19 cellular contexts compared by ENCODE assay signal in the genomic region with DNA sequence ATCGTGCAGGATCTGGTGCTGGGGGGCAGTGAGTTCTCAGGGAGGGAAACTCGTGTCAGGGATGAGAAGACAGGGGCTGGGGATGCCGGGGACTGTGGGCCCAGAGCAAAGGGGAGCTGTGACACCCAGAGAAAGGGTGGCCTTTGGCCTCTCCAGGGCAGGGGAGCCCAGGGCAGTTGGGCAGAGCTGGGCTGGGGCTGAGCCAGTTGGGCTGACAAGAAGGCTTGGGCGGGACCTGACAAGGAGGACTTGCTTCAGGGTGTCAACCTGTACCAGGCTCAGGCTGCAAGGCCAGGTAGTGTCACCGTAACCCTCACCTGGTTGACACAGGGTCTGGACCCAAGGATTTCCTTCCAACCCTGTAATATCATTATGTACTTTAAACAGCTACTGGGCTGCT. TPM values are rescaled to one million over a fixed set of nuclear protein-coding genes. Genes with fewer than 3 reads are reported as not detected.
A peak's percentile ranks its signal among the peaks of the same experiment; 100 is the strongest.
DNase-seq lines count a peak whose midpoint lies in the region; ATAC-seq, FAIRE-seq and TF ChIP-seq lines count a peak whose summit lies in the region.
"Had no signal": no experiment of that assay in that cellular context is flagged by ENCODE, and none has a peak within 500 bp of the region (broad histone marks: within the 10 kb centered on the region; RNA-seq: fewer than 3 reads in every experiment).

No MANE protein-coding gene starts in this region.

- peaks cover 21% of the 10 kb centered on the region for H3K4me1 Mint-ChIP-seq in astrocyte (ENCODE audit: low read depth, unreplicated experiment)

- H4K20me1 ChIP-seq in astrocyte (ENCODE audit: insufficient read depth, low read length) = no peaks in the 10 kb centered on the region

- TF ChIP-seq CTCF in C4-2B (conservative IDR thresholded peaks at IDR 0.05) (no peak), astrocyte (IDR thresholded peaks at IDR 0.05; ENCODE audit: insufficient read depth, low read depth, low read length) (no peak)

- peaks cover 2% of the 10 kb centered on the region for H3K36me3 ChIP-seq in astrocyte (ENCODE audit: insufficient read depth, low read length)
- H3K36me3 ChIP-seq: uterus had no signal

- ATAC-seq in right cardiac atrium (peak; percentile 2 to 7), sciatic nerve (peak; percentile 3), GM21529 (IDR thresholded peaks at IDR 0.05; ENCODE audit: unreplicated experiment) (no peak)
- ATAC-seq: foreskin keratinocyte had no signal

- H3K79me2 ChIP-seq in astrocyte (ENCODE audit: insufficient read depth, low read length) = no peaks in the 10 kb centered on the region

- peaks cover 2% of the 10 kb centered on the region for H3K27me3 Mint-ChIP-seq in astrocyte (ENCODE audit: low read depth, unreplicated experiment)
- H3K27me3 Mint-ChIP-seq: activated B cell treated with CpG ODN at 0.5 μM for 24 hours; natural killer cell treated with Interleukin-12 subunit alpha and Interleukin-12 subunit beta and Interleukin-15 and Interleukin-18, amount 100 ng/mL, for 72 hours had no signal

- DNase-seq in astrocyte (ENCODE audit: low read depth) (no peak), right cardiac atrium (no peak), sciatic nerve (ENCODE audit: low spot score) (no peak), SKM-1 (lab: John Stamatoyannopoulos, UW; ENCODE audit: unreplicated experiment) (no peak), superior temporal gyrus (ENCODE audit: extremely low spot score) (no peak), NCI-H2029 (lab: John Stamatoyannopoulos, UW) (no peak)
- DNase-seq: activated B cell treated with CpG ODN at 0.5 μM for 24 hours; activated CD8-positive, alpha-beta memory T cell treated with anti-CD3 and anti-CD28 coated beads, Interleukin-2, amount 50 U/mL, for 4 hours; DMS53; foreskin keratinocyte; NCI-H146; NCI-H82; stimulated activated CD4-positive, alpha-beta T cell treated with anti-CD3 and anti-CD28 coated beads, Interleukin-12 subunit alpha, Interleukin-12 subunit beta, amount 100 ng/mL, for 4 hours had no signal

- H3K9me3 ChIP-seq in astrocyte (ENCODE audit: insufficient read depth, low read depth, low read length) = no peaks in the 10 kb centered on the region
- no peaks in the 10 kb centered on the region for H3K9me3 ChIP-seq in right cardiac atrium (ENCODE audit: control insufficient read depth, low read length)
- H3K9me3 ChIP-seq: uterus had no signal

- peak overlapping the region; percentile 69 for H3K27ac Mint-ChIP-seq in astrocyte (ENCODE audit: unreplicated experiment)
- H3K27ac Mint-ChIP-seq: activated B cell treated with CpG ODN at 0.5 μM for 24 hours; natural killer cell treated with Interleukin-12 subunit alpha and Interleukin-12 subunit beta and Interleukin-15 and Interleukin-18, amount 100 ng/mL, for 72 hours had no signal

- no peak overlapping the region for H3K4me3 Mint-ChIP-seq in astrocyte (ENCODE audit: unreplicated experiment)
- H3K4me3 Mint-ChIP-seq: activated B cell treated with CpG ODN at 0.5 μM for 24 hours; natural killer cell treated with Interleukin-12 subunit alpha and Interleukin-12 subunit beta and Interleukin-15 and Interleukin-18, amount 100 ng/mL, for 72 hours had no signal

- no peaks in the 10 kb centered on the region for H3K27me3 ChIP-seq in astrocyte (ENCODE audit: insufficient read depth, low read length)
- no peaks in the 10 kb centered on the region for H3K27me3 ChIP-seq in right cardiac atrium (ENCODE audit: control insufficient read depth, insufficient read depth)
- H3K27me3 ChIP-seq: foreskin keratinocyte, uterus had no signal

- no peak for FAIRE-seq in astrocyte (lab: Jason Lieb, UNC)

- H3K9me3 Mint-ChIP-seq in astrocyte (ENCODE audit: unreplicated experiment) = no peaks in the 10 kb centered on the region
- H3K9me3 Mint-ChIP-seq: activated B cell treated with CpG ODN at 0.5 μM for 24 hours; natural killer cell treated with Interleukin-12 subunit alpha and Interleukin-12 subunit beta and Interleukin-15 and Interleukin-18, amount 100 ng/mL, for 72 hours had no signal

- WGBS in right cardiac atrium = 86% methylated on average over 5 of the region's 5 CpGs

- H3K4me3 ChIP-seq in astrocyte (ENCODE audit: insufficient read depth, low read depth, low read length) = no peak overlapping the region
- no peak overlapping the region for H3K4me3 ChIP-seq in right cardiac atrium (ENCODE audit: low read length)
- H3K4me3 ChIP-seq: uterus had no signal

- H3K4me2 ChIP-seq in astrocyte (ENCODE audit: low read length) = peak overlapping the region; percentile 65
- H3K4me2 ChIP-seq: KMS-11 had no signal

- H3K27ac ChIP-seq in C4-2B (peak overlapping the region; percentile 69), astrocyte (ENCODE audit: low read depth, low read length) (no peak overlapping the region), right cardiac atrium (ENCODE audit: low read length) (no peak overlapping the region)
- H3K27ac ChIP-seq: foreskin keratinocyte, KMS-11 had no signal

- peaks cover 3% of the 10 kb centered on the region for H3K36me3 Mint-ChIP-seq in astrocyte (ENCODE audit: low read depth, unreplicated experiment)
- H3K36me3 Mint-ChIP-seq: natural killer cell treated with Interleukin-12 subunit alpha and Interleukin-12 subunit beta and Interleukin-15 and Interleukin-18, amount 100 ng/mL, for 72 hours had no signal

- peak overlapping the region; percentile 16 for H3K9ac ChIP-seq in astrocyte (ENCODE audit: low read length)
- H3K9ac ChIP-seq: KMS-11 had no signal

- intact Hi-C loops in right cardiac atrium (cut with DNase I) = loop anchor here in 1 of 4 donors (10.0 kb wide), 1 partner anchor 63 kb away; no protein-coding TSS in a partner anchor
- intact Hi-C loops in sciatic nerve (cut with DNase I) = no loop called here

- H2AFZ ChIP-seq in astrocyte (ENCODE audit: low read depth, low read length) = no peak overlapping the region

- H3K4me1 ChIP-seq in astrocyte (ENCODE audit: insufficient read depth, low read length) (peaks cover 32% of the 10 kb centered on the region), right cardiac atrium (ENCODE audit: control insufficient read depth, insufficient read depth, low read length) (peaks cover 11% of the 10 kb centered on the region)
- H3K4me1 ChIP-seq: uterus had no signal

RNA-seq across cellular contexts. Expression of a gene that starts 13.2 kb away (rescaled TPM):
- 0.22 and 0.25 TPM in 2 replicates for total RNA-seq in astrocyte
- 10 to 100 TPM in 3 of 4 donors, 1 to 10 TPM in 1; 8.9 to 16.3 (median 12.1) TPM for total RNA-seq in right cardiac atrium
- 8.8 TPM for polyA plus RNA-seq in right cardiac atrium
- total RNA-seq in sciatic nerve = 53.7 TPM

RNA-seq across cellular contexts. Expression of a gene that starts 51.7 kb away (rescaled TPM):
- total RNA-seq in astrocyte = not detected in 2 replicates
- total RNA-seq in right cardiac atrium = under 1 TPM in 3 of 4 donors, not detected in 1; 0.29 to 0.34 (median 0.29) TPM
- polyA plus RNA-seq in right cardiac atrium = 0.61 TPM
- total RNA-seq in sciatic nerve = 0.45 TPM
- total RNA-seq: dermis microvascular lymphatic vessel endothelial cell; natural killer cell treated with Interleukin-12 subunit alpha and Interleukin-12 subunit beta and Interleukin-15 and Interleukin-18, amount 100 ng/mL, for 72 hours had no signal
